Comparison of ENCODE assay signal across 1 cellular context in genomic region chr16:80682435-80683070, GRCh38.
TF ChIP-seq lines count a peak whose summit lies in the region.

No MANE protein-coding gene starts in this region.

TF ChIP-seq in SK-N-SH treated with all-trans-retinoic acid at 6 μM for 48 hours, 23 proteins besides CTCF, POLR2A, EP300 and RAD21 (continued from another document):
- TF ChIP-seq, protein P1, sequence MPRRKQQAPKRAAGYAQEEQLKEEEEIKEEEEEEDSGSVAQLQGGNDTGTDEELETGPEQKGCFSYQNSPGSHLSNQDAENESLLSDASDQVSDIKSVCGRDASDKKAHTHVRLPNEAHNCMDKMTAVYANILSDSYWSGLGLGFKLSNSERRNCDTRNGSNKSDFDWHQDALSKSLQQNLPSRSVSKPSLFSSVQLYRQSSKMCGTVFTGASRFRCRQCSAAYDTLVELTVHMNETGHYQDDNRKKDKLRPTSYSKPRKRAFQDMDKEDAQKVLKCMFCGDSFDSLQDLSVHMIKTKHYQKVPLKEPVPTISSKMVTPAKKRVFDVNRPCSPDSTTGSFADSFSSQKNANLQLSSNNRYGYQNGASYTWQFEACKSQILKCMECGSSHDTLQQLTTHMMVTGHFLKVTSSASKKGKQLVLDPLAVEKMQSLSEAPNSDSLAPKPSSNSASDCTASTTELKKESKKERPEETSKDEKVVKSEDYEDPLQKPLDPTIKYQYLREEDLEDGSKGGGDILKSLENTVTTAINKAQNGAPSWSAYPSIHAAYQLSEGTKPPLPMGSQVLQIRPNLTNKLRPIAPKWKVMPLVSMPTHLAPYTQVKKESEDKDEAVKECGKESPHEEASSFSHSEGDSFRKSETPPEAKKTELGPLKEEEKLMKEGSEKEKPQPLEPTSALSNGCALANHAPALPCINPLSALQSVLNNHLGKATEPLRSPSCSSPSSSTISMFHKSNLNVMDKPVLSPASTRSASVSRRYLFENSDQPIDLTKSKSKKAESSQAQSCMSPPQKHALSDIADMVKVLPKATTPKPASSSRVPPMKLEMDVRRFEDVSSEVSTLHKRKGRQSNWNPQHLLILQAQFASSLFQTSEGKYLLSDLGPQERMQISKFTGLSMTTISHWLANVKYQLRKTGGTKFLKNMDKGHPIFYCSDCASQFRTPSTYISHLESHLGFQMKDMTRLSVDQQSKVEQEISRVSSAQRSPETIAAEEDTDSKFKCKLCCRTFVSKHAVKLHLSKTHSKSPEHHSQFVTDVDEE (CRISPR knock-in tag; IDR thresholded peaks at IDR 0.05), result no peak
- TF ChIP-seq ARNTL (CRISPR knock-in tag; IDR thresholded peaks at IDR 0.05; ENCODE audit: borderline replicate concordance, low read depth) (no peak), TOX (CRISPR knock-in tag; IDR thresholded peaks at IDR 0.05; ENCODE audit: borderline replicate concordance) (no peak), ZFP30 (CRISPR knock-in tag; IDR thresholded peaks at IDR 0.05) (no peak), ZNF70 (CRISPR knock-in tag; IDR thresholded peaks at IDR 0.05) (no peak), ZNF565 (CRISPR knock-in tag; conservative IDR thresholded peaks at IDR 0.05; ENCODE audit: low read depth) (no peak), TCF4 (CRISPR knock-in tag; IDR thresholded peaks at IDR 0.05; ENCODE audit: borderline replicate concordance) (no peak), ESRRG (CRISPR knock-in tag; IDR thresholded peaks at IDR 0.05) (no peak)
